16 cellular contexts compared by ENCODE assay signal in genomic region chr21:45356251-45356650, GRCh38. TPM values are rescaled to one million over a fixed set of nuclear protein-coding genes. Genes with fewer than 3 reads are reported as not detected.
A peak's percentile ranks its signal among the peaks of the same experiment; 100 is the strongest.
DNase-seq lines count a peak whose midpoint lies in the region; ATAC-seq and TF ChIP-seq lines count a peak whose summit lies in the region.
"Had no signal": no experiment of that assay in that cellular context is flagged by ENCODE, and none has a peak within 500 bp of the region (broad histone marks: within the 10 kb centered on the region; RNA-seq: fewer than 3 reads in every experiment).

No MANE protein-coding gene starts in this region.

- H3K27ac ChIP-seq in HUES64 (ENCODE audit: low read depth, low read length): peak overlapping the region; percentile 69; the same call in 1 of the 2 replicates
- no peak overlapping the region for H3K27ac ChIP-seq in SJCRH30

- peak overlapping the region; percentile 0 to 75 (median 4) for H3K27ac Mint-ChIP-seq in nephron
- H3K27ac Mint-ChIP-seq: activated CD8-positive, alpha-beta memory T cell treated with anti-CD3 and anti-CD28 coated beads, Interleukin-2, amount 10 ng/mL, durations not matched to agents 7 days and 5 days; activated naive CD8-positive, alpha-beta T cell had no signal

- no peaks in the 10 kb centered on the region for H3K27me3 ChIP-seq in BE2C
- H3K27me3 ChIP-seq in HUES64 (ENCODE audit: insufficient read depth, low read length): no peaks in the 10 kb centered on the region
- peaks cover 5% of the 10 kb centered on the region; the same call in 1 of the 2 replicates for H3K27me3 ChIP-seq in SJCRH30

- TF ChIP-seq CTCF in BE2C (IDR thresholded peaks at IDR 0.05; ENCODE audit: low read depth, low read length): peak; percentile 40
- peak; percentile 20 for TF ChIP-seq CTCF in epithelial cell of proximal tubule (conservative IDR thresholded peaks at IDR 0.05; ENCODE audit: low read depth, low read length)
- TF ChIP-seq CTCF in nephron (IDR thresholded peaks at IDR 0.05; ENCODE audit: unreplicated experiment in 3 of 3): no peak

- H3K4me3 ChIP-seq in BE2C (ENCODE audit: low read depth, low read length) (no peak overlapping the region), HUES64 (ENCODE audit: low read length) (no peak overlapping the region), epithelial cell of proximal tubule (ENCODE audit: low read depth, low read length) (no peak overlapping the region), SJCRH30 (no peak overlapping the region)
- H3K4me3 ChIP-seq: HAP-1 had no signal

- H3K4me3 Mint-ChIP-seq in nephron: no peak overlapping the region
- H3K4me3 Mint-ChIP-seq: activated CD8-positive, alpha-beta memory T cell treated with anti-CD3 and anti-CD28 coated beads, Interleukin-2, amount 10 ng/mL, durations not matched to agents 7 days and 5 days; activated naive CD8-positive, alpha-beta T cell had no signal

- no peak for ATAC-seq in GM21619 (IDR thresholded peaks at IDR 0.05; ENCODE audit: unreplicated experiment)
- ATAC-seq in GM21526 (IDR thresholded peaks at IDR 0.05; ENCODE audit: low FRiP score, unreplicated experiment): no peak
- ATAC-seq: activated CD8-positive, alpha-beta memory T cell treated with anti-CD3 and anti-CD28 coated beads, Interleukin-2, amount 10 ng/mL, durations not matched to agents 7 days and 5 days had no signal

- no peaks in the 10 kb centered on the region for H3K36me3 Mint-ChIP-seq in nephron (ENCODE audit: low read depth)
- H3K36me3 Mint-ChIP-seq: activated CD8-positive, alpha-beta memory T cell treated with anti-CD3 and anti-CD28 coated beads, Interleukin-2, amount 10 ng/mL, durations not matched to agents 7 days and 5 days; activated naive CD8-positive, alpha-beta T cell had no signal

- peaks cover 55% of the 10 kb centered on the region for H3K4me1 Mint-ChIP-seq in nephron

- 87% methylated on average over 10 of the region's 10 CpGs for WGBS in HUES64

- H3K9ac ChIP-seq in HUES64 (ENCODE audit: low read depth, low read length): no peak overlapping the region

- H3K27me3 Mint-ChIP-seq in nephron (ENCODE audit: low read depth): peaks cover 15% of the 10 kb centered on the region

- DNase-seq in BE2C (no peak), epithelial cell of proximal tubule (ENCODE audit: low read depth) (no peak), SJCRH30 (no peak), T-helper 2 cell (no peak)
- DNase-seq: activated CD8-positive, alpha-beta memory T cell treated with anti-CD3 and anti-CD28 coated beads, Interleukin-2, amount 10 ng/mL, durations not matched to agents 7 days and 5 days; DMS153; foreskin melanocyte; NCI-H1694; NCI-H526; SIG-M5 had no signal

- peaks cover 6% of the 10 kb centered on the region; the same call in 1 of the 2 replicates for H3K4me1 ChIP-seq in BE2C
- peaks cover 1% of the 10 kb centered on the region; the same call in 1 of the 2 replicates for H3K4me1 ChIP-seq in HUES64 (ENCODE audit: insufficient read depth, low read length)
- H3K4me1 ChIP-seq in SJCRH30: peaks cover 6% of the 10 kb centered on the region

- H3K9me3 Mint-ChIP-seq in nephron: no peaks in the 10 kb centered on the region

- H3K9me3 ChIP-seq in BE2C: no peaks in the 10 kb centered on the region
- no peaks in the 10 kb centered on the region for H3K9me3 ChIP-seq in HUES64 (ENCODE audit: insufficient read depth, low read depth, low read length)
- no peaks in the 10 kb centered on the region for H3K9me3 ChIP-seq in SJCRH30 (replicated peaks)
- H3K9me3 ChIP-seq: HAP-1 had no signal

- H3K36me3 ChIP-seq in BE2C: no peaks in the 10 kb centered on the region
- no peaks in the 10 kb centered on the region for H3K36me3 ChIP-seq in HUES64 (ENCODE audit: insufficient read depth, low read length)
- no peaks in the 10 kb centered on the region for H3K36me3 ChIP-seq in SJCRH30
- H3K36me3 ChIP-seq: HAP-1 had no signal

RNA-seq across cellular contexts. Expression of gene COL18A1, which starts 48.7 kb away (rescaled TPM):
- 11.7 TPM for polyA plus RNA-seq in BE2C (2012; ENCODE audit: insufficient read depth, insufficient read length, low read depth)
- polyA plus RNA-seq in HUES64 (2013, experiment 1 of 2): 84.3 TPM
- polyA plus RNA-seq in HUES64 (2013, experiment 2 of 2): 87.8 TPM
- 346 and 535 TPM in 2 replicates for total RNA-seq in epithelial cell of proximal tubule
- 18.5 and 19.5 TPM in 2 replicates for total RNA-seq in SJCRH30 (2014; rRNA removed; shearing (Covaris generic))

Comparison
In these comparisons a context has a peak if more than half of its experiments do, and no peak if none do; other contexts are left out.
1. CTCF ChIP-seq: peak in BE2C (single experiment) and epithelial cell of proximal tubule (single experiment); none in nephron (0 of 3).
2. RNA of gene COL18A1, which starts 48.7 kb away (total RNA-seq): 346 to 535 TPM in epithelial cell of proximal tubule; 18.5 to 19.5 TPM in SJCRH30; every median in the first group is over 10 times any median in the second.